ENCODE assay signal across 12 cellular contexts in the genomic region with DNA sequence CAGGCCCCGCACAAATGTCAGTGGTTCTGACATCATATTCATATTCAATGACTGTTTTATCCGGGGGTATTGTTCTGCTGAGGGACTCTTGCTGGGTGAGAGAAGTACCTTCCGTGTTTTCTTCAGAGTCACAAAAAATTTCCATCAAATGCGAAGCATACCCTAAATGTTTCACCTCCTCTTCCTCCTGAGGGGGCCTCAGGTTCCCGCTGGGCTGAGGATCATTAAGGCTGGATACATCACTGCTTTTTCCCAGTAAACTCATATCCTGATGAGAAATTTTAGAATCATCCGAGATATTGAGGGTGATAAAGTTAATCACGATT. TPM values are rescaled to one million over a fixed set of nuclear protein-coding genes. Genes with fewer than 3 reads are reported as not detected.
"Had no signal": no experiment of that assay in that cellular context is flagged by ENCODE, and none has a peak within 500 bp of the region (broad histone marks: within the 10 kb centered on the region; RNA-seq: fewer than 3 reads in every experiment).

No MANE protein-coding gene starts in this region.

- H3K36me3 ChIP-seq: left ventricle myocardium inferior, pancreas, thyroid gland had no signal

- FAIRE-seq: pancreas, urothelium cell line had no signal

- H3K4me1 ChIP-seq: left ventricle myocardium inferior, thyroid gland had no signal

- H3K27ac ChIP-seq: left ventricle myocardium inferior, thyroid gland had no signal

- H3K9me3 ChIP-seq: left ventricle myocardium inferior, pancreas, thyroid gland had no signal

- H3K4me3 ChIP-seq: left ventricle myocardium inferior, pancreas, thyroid gland had no signal

- ATAC-seq: activated T-cell treated with anti-CD3 and anti-CD28 coated beads, Interleukin-2, amount 50 U/mL, for 4 hours had no signal

- H3K27me3 ChIP-seq: pancreas, thyroid gland had no signal

- DNase-seq: activated CD4-positive, alpha-beta memory T cell treated with anti-CD3 and anti-CD28 coated beads for 36 hours; activated gamma-delta T cell; activated naive CD8-positive, alpha-beta T cell treated with anti-CD3 and anti-CD28 coated beads for 36 hours; activated T-cell treated with anti-CD3 and anti-CD28 coated beads, Interleukin-2, amount 50 U/mL, for 4 hours; cerebellar nuclear complex; islet precursor cell; left ventricle myocardium inferior; pancreas; thyroid gland had no signal

RNA-seq across cellular contexts. Expression of a gene that starts 42.8 kb away (rescaled TPM):
- total RNA-seq: activated CD4-positive, alpha-beta memory T cell treated with anti-CD3 and anti-CD28 coated beads for 36 hours; activated naive CD8-positive, alpha-beta T cell treated with anti-CD3 and anti-CD28 coated beads for 36 hours; renal cortical epithelial cell had no signal
- polyA plus RNA-seq: neural cell had no signal
